In the genomic region with DNA sequence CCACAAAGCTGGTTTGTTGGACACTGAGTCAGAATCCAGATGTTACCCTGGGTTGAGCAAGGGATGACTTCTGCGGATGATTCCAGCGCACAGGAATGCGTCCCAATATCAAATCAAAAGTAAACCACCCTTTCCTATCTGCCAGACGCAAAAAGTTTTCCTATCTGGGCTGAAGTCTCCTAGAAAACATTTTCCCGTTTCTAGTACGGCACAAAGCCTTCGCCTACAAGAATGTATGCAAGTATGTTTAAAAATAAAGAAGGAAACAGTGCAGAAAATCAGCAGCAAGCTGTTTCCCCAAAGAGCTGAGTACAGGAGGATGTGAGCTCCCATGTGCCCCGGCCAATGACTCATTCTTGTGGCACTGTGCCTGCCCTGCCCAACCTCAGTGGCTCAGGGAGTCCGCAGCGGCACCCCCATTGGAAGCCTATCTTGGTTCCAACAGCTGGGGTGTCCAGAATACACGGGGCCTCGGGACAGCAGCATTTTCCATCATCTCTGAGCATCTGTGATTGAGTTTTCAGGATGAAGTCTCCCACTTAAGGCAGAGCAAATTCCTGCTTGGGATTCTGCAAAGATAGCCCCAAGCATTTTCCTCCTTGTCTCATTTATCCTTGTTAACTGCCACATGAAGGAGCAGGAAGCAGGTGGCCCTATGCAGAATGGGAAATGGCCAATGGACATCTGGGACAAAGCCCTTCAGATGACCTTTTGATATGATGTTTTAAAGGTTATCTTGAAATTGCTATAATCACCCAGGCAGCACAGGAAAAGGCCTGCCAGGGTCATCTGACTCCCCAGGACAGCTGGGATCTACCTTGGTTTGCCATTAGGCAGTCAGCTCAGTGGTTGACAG, we compare ENCODE assay signal across 8 cellular contexts. TPM values are rescaled to one million over a fixed set of nuclear protein-coding genes. Genes with fewer than 3 reads are reported as not detected.
A peak's percentile ranks its signal among the peaks of the same experiment; 100 is the strongest.
DNase-seq lines count a peak whose midpoint lies in the region; TF ChIP-seq lines count a peak whose summit lies in the region.

No MANE protein-coding gene starts in this region.

- peaks cover 9% of the 10 kb centered on the region for H3K27me3 Mint-ChIP-seq in dendritic cell treated with granulocyte-macrophage colony-stimulating factor and Interleukin-4, amounts not matched to agents 40 ng/mL and 50 ng/mL, for 4 days
- peaks cover 44% of the 10 kb centered on the region for H3K27me3 Mint-ChIP-seq in type B pancreatic cell

- H3K79me2 ChIP-seq in ACC112 (ENCODE audit: control insufficient read depth, insufficient read depth, low read length, unreplicated experiment) (no peaks in the 10 kb centered on the region), MM.1S (ENCODE audit: low read length) (no peaks in the 10 kb centered on the region)

- no peaks in the 10 kb centered on the region for H3K9me3 ChIP-seq in MM.1S (replicated peaks; ENCODE audit: insufficient read depth, low read length)

- H3K27ac ChIP-seq in ACC112 (ENCODE audit: low read depth, low read length) (peak overlapping the region; percentile 58), MM.1S (ENCODE audit: low read length) (no peak overlapping the region)

- TF ChIP-seq CTCF in type B pancreatic cell (conservative IDR thresholded peaks at IDR 0.05), result no peak
- TF ChIP-seq CTCF in MM.1S (IDR thresholded peaks at IDR 0.05; ENCODE audit: low read length), result no peak

- H4K20me1 ChIP-seq in MM.1S (ENCODE audit: insufficient read depth, low read length), result no peaks in the 10 kb centered on the region

- intact Hi-C loops in dendritic cell treated with granulocyte-macrophage colony-stimulating factor and Interleukin-4, amounts not matched to agents 40 ng/mL and 50 ng/mL, for 4 days (cut with micrococcal nuclease), result no loop called here

- peak overlapping the region; percentile 56 for H3K4me3 ChIP-seq in ACC112 (ENCODE audit: low read depth, low read length)
- no peak overlapping the region for H3K4me3 ChIP-seq in MM.1S (ENCODE audit: low read length)

- H3K27ac Mint-ChIP-seq in dendritic cell treated with granulocyte-macrophage colony-stimulating factor and Interleukin-4, amounts not matched to agents 40 ng/mL and 50 ng/mL, for 4 days, result peak overlapping the region; percentile 72
- H3K27ac Mint-ChIP-seq in type B pancreatic cell, result no peak overlapping the region

- H2AFZ ChIP-seq in ACC112 (ENCODE audit: low read length, unreplicated experiment) (peak overlapping the region; percentile 67), MM.1S (ENCODE audit: low read length) (no peak overlapping the region)

- DNase-seq in LHCN-M2 (ENCODE audit: low read depth), result peak; percentile 86
- peak; percentile 30 for DNase-seq in midbrain (lab: John Stamatoyannopoulos, UW)
- DNase-seq in NCI-H2107 treated with DMSO at 0.1 percent for 48 hours (lab: John Stamatoyannopoulos, UW; ENCODE audit: unreplicated experiment), result no peak
- DNase-seq in type B pancreatic cell (ENCODE audit: extremely low spot score, unreplicated experiment), result no peak
- no peak for DNase-seq in DMS79 treated with DMSO at 0.1 percent for 48 hours (lab: John Stamatoyannopoulos, UW)
- no peak for DNase-seq in MM.1S

- no peaks in the 10 kb centered on the region for H3K9me2 ChIP-seq in MM.1S (replicated peaks; ENCODE audit: insufficient read depth, low read length)

- H3K4me1 Mint-ChIP-seq in dendritic cell treated with granulocyte-macrophage colony-stimulating factor and Interleukin-4, amounts not matched to agents 40 ng/mL and 50 ng/mL, for 4 days (ENCODE audit: low read depth), result peaks cover 55% of the 10 kb centered on the region
- peaks cover 15% of the 10 kb centered on the region for H3K4me1 Mint-ChIP-seq in type B pancreatic cell (ENCODE audit: unreplicated experiment)

- H3K36me3 ChIP-seq in ACC112 (ENCODE audit: insufficient read depth, low read length), result no peaks in the 10 kb centered on the region
- H3K36me3 ChIP-seq in MM.1S (replicated peaks; ENCODE audit: insufficient read depth, low read length), result no peaks in the 10 kb centered on the region

- no peak overlapping the region for H3K4me2 ChIP-seq in MM.1S (ENCODE audit: low read depth, low read length)

- H3K9ac ChIP-seq in MM.1S (ENCODE audit: low read length), result no peak overlapping the region

- H3K9me3 Mint-ChIP-seq in dendritic cell treated with granulocyte-macrophage colony-stimulating factor and Interleukin-4, amounts not matched to agents 40 ng/mL and 50 ng/mL, for 4 days, result no peaks in the 10 kb centered on the region
- no peaks in the 10 kb centered on the region for H3K9me3 Mint-ChIP-seq in type B pancreatic cell

- peak overlapping the region; percentile 23 for H3K4me3 Mint-ChIP-seq in dendritic cell treated with granulocyte-macrophage colony-stimulating factor and Interleukin-4, amounts not matched to agents 40 ng/mL and 50 ng/mL, for 4 days
- no peak overlapping the region for H3K4me3 Mint-ChIP-seq in type B pancreatic cell

- H3K4me1 ChIP-seq in ACC112 (ENCODE audit: control insufficient read depth, insufficient read depth, low read length, unreplicated experiment) (peaks cover 20% of the 10 kb centered on the region), MM.1S (ENCODE audit: low read length) (no peaks in the 10 kb centered on the region)

- no peaks in the 10 kb centered on the region for H3K36me3 Mint-ChIP-seq in dendritic cell treated with granulocyte-macrophage colony-stimulating factor and Interleukin-4, amounts not matched to agents 40 ng/mL and 50 ng/mL, for 4 days (ENCODE audit: low read depth)
- H3K36me3 Mint-ChIP-seq in type B pancreatic cell, result no peaks in the 10 kb centered on the region

- H3K27me3 ChIP-seq in ACC112 (ENCODE audit: insufficient read depth, low read length), result 0 out of 2 replicates have a peak, but pooled peaks cover 4% of the 10 kb centered on the region
- H3K27me3 ChIP-seq in MM.1S (replicated peaks; ENCODE audit: insufficient read depth, low read length), result no peaks in the 10 kb centered on the region; the same call in 1 of the 2 replicates

- no peaks in the 10 kb centered on the region for H3F3A ChIP-seq in MM.1S (ENCODE audit: insufficient read depth, low read length)

RNA-seq across cellular contexts. Expression of a gene that starts 17.5 kb away (rescaled TPM):
- total RNA-seq in LHCN-M2 (2014; rRNA removed) (0.06 and 0.29 TPM in 2 replicates), type B pancreatic cell (ENCODE audit: low replicate concordance) (0.90 and 1.6 TPM in 2 replicates)
- polyA plus RNA-seq in LHCN-M2 (2012), result 0.06 TPM

RNA-seq across cellular contexts. Expression of a gene that starts 34.1 kb away (rescaled TPM):
- total RNA-seq in LHCN-M2 (2014; rRNA removed), result not detected in 2 replicates
- polyA plus RNA-seq in LHCN-M2 (2012), result not detected
- 0.24 and 0.69 TPM in 2 replicates for total RNA-seq in type B pancreatic cell (ENCODE audit: low replicate concordance)

RNA-seq across cellular contexts. Expression of a gene that starts 41.5 kb away (rescaled TPM):
- total RNA-seq in LHCN-M2 (2014; rRNA removed), result not detected in 2 replicates
- polyA plus RNA-seq in LHCN-M2 (2012), result not detected
- total RNA-seq in type B pancreatic cell (ENCODE audit: low replicate concordance), result 0.27 TPM in 1 of 2 replicates, not detected in the other

Comparison
In these comparisons a context has a peak if more than half of its experiments do, and no peak if none do; other contexts are left out.
1. DNase-seq: peak in LHCN-M2 (single experiment) and midbrain (single experiment); none in NCI-H2107 treated with DMSO at 0.1 percent for 48 hours (single experiment), type B pancreatic cell (single experiment), DMS79 treated with DMSO at 0.1 percent for 48 hours (single experiment) and MM.1S (single experiment).